ENCODE assay signal across 8 cellular contexts in genomic region chr17:77449908-77450741, GRCh38.
DNase-seq lines count a peak whose midpoint lies in the region; ATAC-seq, FAIRE-seq and TF ChIP-seq lines count a peak whose summit lies in the region.

No MANE protein-coding gene starts in this region.

- H3K27ac ChIP-seq in breast epithelium (peak overlapping the region; percentile 92 to 95), kidney (ENCODE audit: low read depth in 2 of 2, low read length in 2 of 2) (peak overlapping the region; percentile 8 to 63)

- ATAC-seq in GM21619 (IDR thresholded peaks at IDR 0.05; ENCODE audit: unreplicated experiment) = no peak
- no peak for ATAC-seq in HG02571 (IDR thresholded peaks at IDR 0.05; ENCODE audit: unreplicated experiment)

- TF ChIP-seq CTCF in GM12875 (IDR thresholded peaks at IDR 0.05; ENCODE audit: borderline replicate concordance, insufficient read depth, low read depth, low read length) (no peak), breast epithelium (IDR thresholded peaks at IDR 0.05) (no peak), kidney (IDR thresholded peaks at IDR 0.05; ENCODE audit: borderline replicate concordance, extremely low read depth, insufficient read depth) (no peak)

- DNase-seq in SK-N-DZ (ENCODE audit: low spot score) (peak; percentile 85), breast epithelium (ENCODE audit: low spot score in 2 of 2) (no peak), kidney (no peak), smooth muscle cell of the brain vasculature (ENCODE audit: low read depth, low spot score) (peak; percentile 75), RPMI8226 (no peak)

- TF ChIP-seq POLR2A in breast epithelium (IDR thresholded peaks at IDR 0.05) = no peak

- no peaks in the 10 kb centered on the region for H3K9me3 ChIP-seq in breast epithelium
- no peaks in the 10 kb centered on the region for H3K9me3 ChIP-seq in kidney (ENCODE audit: control insufficient read depth in 1 of 2, low read length in 2 of 2)

- H3K27me3 ChIP-seq in breast epithelium = no peaks in the 10 kb centered on the region

- peak overlapping the region; percentile 78 for H3K4me3 ChIP-seq in GM12875 (ENCODE audit: low read depth, low read length)
- peak overlapping the region; percentile 50 to 72 (median 55) for H3K4me3 ChIP-seq in breast epithelium
- H3K4me3 ChIP-seq in kidney (ENCODE audit: low read length in 2 of 2) = peak overlapping the region; percentile 36 to 68

- H3K4me1 ChIP-seq in breast epithelium (peaks cover 37 to 65% of the 10 kb centered on the region in 2 donors), kidney (ENCODE audit: control insufficient read depth in 1 of 2, insufficient read depth in 1 of 2, low read depth in 1 of 2, low read length in 2 of 2) (peaks cover 41 to 55% of the 10 kb centered on the region in 2 donors)

- FAIRE-seq in kidney (lab: Jason Lieb, UNC) = no peak

- H3K9ac ChIP-seq in kidney (ENCODE audit: low read length in 2 of 2) = peak overlapping the region in 1 of 2 donors; percentile 81

- H3K36me3 ChIP-seq in breast epithelium (no peaks in the 10 kb centered on the region), kidney (ENCODE audit: control insufficient read depth in 1 of 2, insufficient read depth in 2 of 2, low read length in 2 of 2) (no peaks in the 10 kb centered on the region)

- intact Hi-C loops in breast epithelium (cut with DNase I; ENCODE audit: low total_unique reads) = no loop called here
- intact Hi-C loops in kidney (cut with DNase I) = no loop called here

Comparison
In these comparisons a context has a peak if more than half of its experiments do, and no peak if none do; other contexts are left out.
1. DNase-seq: peak in SK-N-DZ (single experiment) and smooth muscle cell of the brain vasculature (single experiment); none in breast epithelium (0 of 2), kidney (single experiment) and RPMI8226 (single experiment).
2. Peak in every context shown above with its lines, with median percentiles within 50 percentile points of each other: H3K4me3 ChIP-seq.